Comparison of ENCODE assay signal across 1 cellular context in the genomic region with DNA sequence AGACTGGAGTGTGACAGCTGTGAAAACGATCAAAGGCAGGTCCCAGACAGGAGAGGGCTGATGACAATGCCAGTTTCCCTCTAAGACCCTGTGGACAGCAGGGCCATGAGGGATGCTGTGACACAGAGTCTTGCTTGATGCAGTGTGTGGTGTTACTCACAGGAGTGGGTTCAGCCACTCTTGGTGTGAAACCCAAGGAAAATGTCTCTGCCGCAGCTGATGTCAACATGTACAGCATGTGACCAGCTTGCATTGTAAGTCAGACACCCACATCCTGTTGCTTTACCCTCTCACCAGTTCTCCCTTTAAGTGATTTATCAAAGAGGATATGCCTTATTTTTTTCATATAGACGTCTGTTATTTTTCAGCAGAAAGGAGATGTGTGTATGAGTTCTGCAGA.
TF ChIP-seq lines count a peak whose summit lies in the region.

No MANE protein-coding gene starts in this region.

TF ChIP-seq in SK-N-SH treated with all-trans-retinoic acid at 6 μM for 48 hours, 23 proteins besides CTCF, POLR2A, EP300 and RAD21 (continued from another document):
- TF ChIP-seq, protein P1, sequence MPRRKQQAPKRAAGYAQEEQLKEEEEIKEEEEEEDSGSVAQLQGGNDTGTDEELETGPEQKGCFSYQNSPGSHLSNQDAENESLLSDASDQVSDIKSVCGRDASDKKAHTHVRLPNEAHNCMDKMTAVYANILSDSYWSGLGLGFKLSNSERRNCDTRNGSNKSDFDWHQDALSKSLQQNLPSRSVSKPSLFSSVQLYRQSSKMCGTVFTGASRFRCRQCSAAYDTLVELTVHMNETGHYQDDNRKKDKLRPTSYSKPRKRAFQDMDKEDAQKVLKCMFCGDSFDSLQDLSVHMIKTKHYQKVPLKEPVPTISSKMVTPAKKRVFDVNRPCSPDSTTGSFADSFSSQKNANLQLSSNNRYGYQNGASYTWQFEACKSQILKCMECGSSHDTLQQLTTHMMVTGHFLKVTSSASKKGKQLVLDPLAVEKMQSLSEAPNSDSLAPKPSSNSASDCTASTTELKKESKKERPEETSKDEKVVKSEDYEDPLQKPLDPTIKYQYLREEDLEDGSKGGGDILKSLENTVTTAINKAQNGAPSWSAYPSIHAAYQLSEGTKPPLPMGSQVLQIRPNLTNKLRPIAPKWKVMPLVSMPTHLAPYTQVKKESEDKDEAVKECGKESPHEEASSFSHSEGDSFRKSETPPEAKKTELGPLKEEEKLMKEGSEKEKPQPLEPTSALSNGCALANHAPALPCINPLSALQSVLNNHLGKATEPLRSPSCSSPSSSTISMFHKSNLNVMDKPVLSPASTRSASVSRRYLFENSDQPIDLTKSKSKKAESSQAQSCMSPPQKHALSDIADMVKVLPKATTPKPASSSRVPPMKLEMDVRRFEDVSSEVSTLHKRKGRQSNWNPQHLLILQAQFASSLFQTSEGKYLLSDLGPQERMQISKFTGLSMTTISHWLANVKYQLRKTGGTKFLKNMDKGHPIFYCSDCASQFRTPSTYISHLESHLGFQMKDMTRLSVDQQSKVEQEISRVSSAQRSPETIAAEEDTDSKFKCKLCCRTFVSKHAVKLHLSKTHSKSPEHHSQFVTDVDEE (CRISPR knock-in tag; IDR thresholded peaks at IDR 0.05), result no peak
- TF ChIP-seq PPARA (CRISPR knock-in tag; IDR thresholded peaks at IDR 0.05; ENCODE audit: borderline replicate concordance), result no peak
